27 cellular contexts compared by ENCODE assay signal in genomic region chr13:28344163-28344562, GRCh38.
"Had no signal": no experiment of that assay in that cellular context is flagged by ENCODE, and none has a peak within 500 bp of the region (broad histone marks: within the 10 kb centered on the region; RNA-seq: fewer than 3 reads in every experiment).

No MANE protein-coding gene starts in this region.

- H3K27ac Mint-ChIP-seq: activated CD4-positive, alpha-beta T cell treated with anti-CD3 and anti-CD28 coated beads for 36 hours; activated CD8-positive, alpha-beta T cell treated with anti-CD3 and anti-CD28 coated beads, Interleukin-2, amount 10 ng/mL, durations not matched to agents 7 days and 5 days; activated naive CD8-positive, alpha-beta T cell treated with anti-CD3 and anti-CD28 coated beads for 36 hours; brain; endodermal cell; stimulated activated naive B cell treated with anti-CD40 and anti-IgM and Interleukin-4, amounts not matched to agents 10 μg/mL and 1 μg/mL and 100 μg/mL, for 72 hours; T-cell had no signal

- H3K36me3 Mint-ChIP-seq: activated naive CD8-positive, alpha-beta T cell treated with anti-CD3 and anti-CD28 coated beads for 36 hours; brain; T-cell had no signal

- H3K27me3 Mint-ChIP-seq: activated CD4-positive, alpha-beta T cell treated with anti-CD3 and anti-CD28 coated beads for 36 hours; activated naive CD8-positive, alpha-beta T cell treated with anti-CD3 and anti-CD28 coated beads for 36 hours; stimulated activated naive B cell treated with anti-CD40 and anti-IgM and Interleukin-4, amounts not matched to agents 10 μg/mL and 1 μg/mL and 100 μg/mL, for 72 hours had no signal

- H3K4me1 Mint-ChIP-seq: brain had no signal

- H3K9me3 Mint-ChIP-seq: activated naive CD8-positive, alpha-beta T cell treated with anti-CD3 and anti-CD28 coated beads for 36 hours; brain; endodermal cell; stimulated activated naive B cell treated with anti-CD40 and anti-IgM and Interleukin-4, amounts not matched to agents 10 μg/mL and 1 μg/mL and 100 μg/mL, for 72 hours; T-cell had no signal

- H3K27ac ChIP-seq: adrenal gland, esophagus squamous epithelium, heart right ventricle, lower lobe of right lung, right atrium auricular region, stomach, thyroid gland, upper lobe of right lung had no signal

- H3K9me3 ChIP-seq: adrenal gland, esophagus squamous epithelium, heart right ventricle, lower lobe of right lung, mucosa of descending colon, right atrium auricular region, stomach, thyroid gland, upper lobe of right lung had no signal

- H3K4me1 ChIP-seq: adrenal gland, esophagus squamous epithelium, lower lobe of right lung, stomach, thyroid gland, upper lobe of right lung had no signal

- DNase-seq: activated CD4-positive, alpha-beta T cell treated with anti-CD3 and anti-CD28 coated beads for 36 hours; activated CD4-positive, CD25-positive, alpha-beta regulatory T cell; activated CD8-positive, alpha-beta T cell treated with anti-CD3 and anti-CD28 coated beads, Interleukin-2, amount 10 ng/mL, durations not matched to agents 7 days and 5 days; activated effector memory CD4-positive, alpha-beta T cell treated with Interleukin-2 at 50 U/mL for 16 hours; activated naive CD4-positive, alpha-beta T cell treated with Interleukin-2 at 50 U/mL for 16 hours; activated naive CD8-positive, alpha-beta T cell treated with anti-CD3 and anti-CD28 coated beads for 36 hours; adrenal gland; aorta; cortex of kidney; endodermal cell; esophagus squamous epithelium; foreskin melanocyte; heart right ventricle; lower lobe of right lung; mesenchymal stem cell; mucosa of descending colon; occipital lobe; stimulated activated CD4-positive, alpha-beta T cell treated with anti-CD3 and anti-CD28 coated beads, Interleukin-15, amount 100 ng/mL, for 24 hours; stimulated activated CD4-positive, alpha-beta T cell treated with anti-CD3 and anti-CD28 coated beads, Interleukin-2, amount 100 ng/mL, for 24 hours; stimulated activated naive B cell treated with anti-CD40 and anti-IgM and Interleukin-4, amounts not matched to agents 10 μg/mL and 1 μg/mL and 100 μg/mL, for 72 hours; stomach; T-cell; thyroid gland; upper lobe of right lung had no signal

- H3K36me3 ChIP-seq: adrenal gland, esophagus squamous epithelium, lower lobe of right lung, right atrium auricular region, stomach, thyroid gland, upper lobe of right lung had no signal

- H3K27me3 ChIP-seq: adrenal gland, right atrium auricular region, thyroid gland, upper lobe of right lung had no signal

- ATAC-seq: activated CD4-positive, alpha-beta T cell treated with anti-CD3 and anti-CD28 coated beads for 36 hours; activated CD8-positive, alpha-beta T cell treated with anti-CD3 and anti-CD28 coated beads, Interleukin-2, amount 10 ng/mL, durations not matched to agents 7 days and 5 days; heart right ventricle; left lobe of liver; lower lobe of right lung; mucosa of descending colon; stimulated activated naive B cell treated with anti-CD40 and anti-IgM and Interleukin-4, amounts not matched to agents 10 μg/mL and 1 μg/mL and 100 μg/mL, for 72 hours; T-cell; upper lobe of right lung had no signal

- H3K4me3 Mint-ChIP-seq: activated CD4-positive, alpha-beta T cell treated with anti-CD3 and anti-CD28 coated beads for 36 hours; activated CD8-positive, alpha-beta T cell treated with anti-CD3 and anti-CD28 coated beads, Interleukin-2, amount 10 ng/mL, durations not matched to agents 7 days and 5 days; activated naive CD8-positive, alpha-beta T cell treated with anti-CD3 and anti-CD28 coated beads for 36 hours; brain; endodermal cell; stimulated activated naive B cell treated with anti-CD40 and anti-IgM and Interleukin-4, amounts not matched to agents 10 μg/mL and 1 μg/mL and 100 μg/mL, for 72 hours; T-cell had no signal

- H3K4me3 ChIP-seq: adrenal gland, esophagus squamous epithelium, heart right ventricle, lower lobe of right lung, mucosa of descending colon, right atrium auricular region, stomach, thyroid gland, upper lobe of right lung had no signal
